Comparison of ENCODE assay signal across 11 cellular contexts in the genomic region with DNA sequence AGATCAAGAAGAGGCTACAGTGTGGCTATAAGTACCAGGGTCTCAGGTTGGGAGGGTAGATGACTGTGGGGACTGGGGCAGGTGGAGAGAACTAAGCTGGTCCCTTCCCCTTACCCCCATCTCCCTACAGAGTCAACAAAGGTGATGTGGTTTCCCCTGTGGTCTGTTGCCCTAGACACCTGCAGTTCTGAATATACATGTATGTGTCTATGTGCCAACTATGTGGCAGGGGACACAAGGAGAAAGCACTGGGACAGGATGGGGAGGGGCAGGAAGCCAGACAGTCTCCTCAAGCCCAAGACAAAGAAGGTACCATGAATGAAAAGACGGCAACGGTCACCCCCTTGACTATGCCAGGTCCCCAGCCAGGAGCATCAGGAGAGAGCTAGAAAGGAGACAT. TPM values are rescaled to one million over a fixed set of nuclear protein-coding genes. Genes with fewer than 3 reads are reported as not detected.
DNase-seq lines count a peak whose midpoint lies in the region; ATAC-seq and TF ChIP-seq lines count a peak whose summit lies in the region.
"Had no signal": no experiment of that assay in that cellular context is flagged by ENCODE, and none has a peak within 500 bp of the region (broad histone marks: within the 10 kb centered on the region; RNA-seq: fewer than 3 reads in every experiment).

No MANE protein-coding gene starts in this region.

- no peak for TF ChIP-seq CTCF in OCI-LY3 (IDR thresholded peaks at IDR 0.05; ENCODE audit: low read depth, low read length)
- no peak for TF ChIP-seq CTCF in neural progenitor cell (IDR thresholded peaks at IDR 0.05)
- TF ChIP-seq CTCF in GM20000 (IDR thresholded peaks at IDR 0.05; ENCODE audit: extremely low read depth, missing control alignments): no peak

- H3K9ac ChIP-seq in BLaER1 treated with 17β-estradiol and CSF1 and Interleukin-3, amounts not matched to agents 10 nM and 100 nM: no peak overlapping the region
- no peak overlapping the region for H3K9ac ChIP-seq in OCI-LY3 (ENCODE audit: low read length)
- H3K9ac ChIP-seq in neural progenitor cell: no peak overlapping the region

- H3F3A ChIP-seq in neural progenitor cell (ENCODE audit: low read depth): peaks cover 18% of the 10 kb centered on the region

- peak overlapping the region; percentile 48 to 99 (median 93) for H3K4me2 ChIP-seq in BLaER1 treated with 17β-estradiol and CSF1 and Interleukin-3, amounts not matched to agents 10 nM and 100 nM
- H3K4me2 ChIP-seq in OCI-LY3 (ENCODE audit: low read length): peak overlapping the region; percentile 42
- no peak overlapping the region for H3K4me2 ChIP-seq in neural progenitor cell

- DNase-seq in neural progenitor cell (ENCODE audit: low spot score) (no peak), NCI-H82 treated with DMSO at 0.1 percent for 48 hours (lab: John Stamatoyannopoulos, UW; ENCODE audit: unreplicated experiment) (no peak), GM20000 (ENCODE audit: low spot score) (no peak)
- DNase-seq in stimulated activated CD4-positive, alpha-beta T cell treated with anti-CD3 and anti-CD28 coated beads, Interleukin-2, amount 100 ng/mL, for 48 hours: no peak
- DNase-seq: COR-L47, hippocampal formation, NCI-H1048 had no signal

- peaks cover 20% of the 10 kb centered on the region for H3K27me3 Mint-ChIP-seq in neural progenitor cell (ENCODE audit: insufficient read depth, low read depth)

- no peaks in the 10 kb centered on the region for H3K27me3 ChIP-seq in BLaER1 treated with 17β-estradiol and CSF1 and Interleukin-3, amounts not matched to agents 10 nM and 100 nM
- H3K27me3 ChIP-seq in OCI-LY3 (ENCODE audit: low read depth, low read length) (no peaks in the 10 kb centered on the region), neural progenitor cell (peaks cover 22% of the 10 kb centered on the region)

- no peak overlapping the region for H3K4me3 ChIP-seq in BLaER1 treated with 17β-estradiol and CSF1 and Interleukin-3, amounts not matched to agents 10 nM and 100 nM
- H3K4me3 ChIP-seq in OCI-LY3 (ENCODE audit: low read length): no peak overlapping the region
- no peak overlapping the region for H3K4me3 ChIP-seq in neural progenitor cell

- no peaks in the 10 kb centered on the region for H3K9me3 Mint-ChIP-seq in neural progenitor cell

- peak overlapping the region in 5 of 11 experiments; percentile 1 to 30 (median 14); a peak in 2 of 22 replicates for H3K27ac ChIP-seq in BLaER1 treated with 17β-estradiol and CSF1 and Interleukin-3, amounts not matched to agents 10 nM and 100 nM
- H3K27ac ChIP-seq in OCI-LY3 (ENCODE audit: low read length) (no peak overlapping the region), adipose tissue (ENCODE audit: low read depth, low read length) (peak overlapping the region; percentile 57), neural progenitor cell (no peak overlapping the region)

- H3K27ac Mint-ChIP-seq in neural progenitor cell: peak overlapping the region; percentile 72

- no peaks in the 10 kb centered on the region for H3K36me3 Mint-ChIP-seq in neural progenitor cell

- H2AFZ ChIP-seq in OCI-LY3 (ENCODE audit: low read depth, low read length) (no peak overlapping the region), neural progenitor cell (replicated peaks) (no peak overlapping the region)

- no peak for ATAC-seq in GM18502 (IDR thresholded peaks at IDR 0.05; ENCODE audit: poor library complexity, unreplicated experiment)

- no peaks in the 10 kb centered on the region for H3K9me3 ChIP-seq in BLaER1 treated with 17β-estradiol and CSF1 and Interleukin-3, amounts not matched to agents 10 nM and 100 nM (replicated peaks in 1 of 11)
- H3K9me3 ChIP-seq in OCI-LY3 (ENCODE audit: insufficient read depth, low read length) (no peaks in the 10 kb centered on the region), neural progenitor cell (ENCODE audit: low read depth) (no peaks in the 10 kb centered on the region)

- peaks cover 59 to 87% (median 72%) of the 10 kb centered on the region in 10 experiments for H3K4me1 ChIP-seq in BLaER1 treated with 17β-estradiol and CSF1 and Interleukin-3, amounts not matched to agents 10 nM and 100 nM
- H3K4me1 ChIP-seq in OCI-LY3 (ENCODE audit: low read length): peaks cover 65% of the 10 kb centered on the region
- peaks cover 19% of the 10 kb centered on the region for H3K4me1 ChIP-seq in neural progenitor cell

- peaks cover 74% of the 10 kb centered on the region for H3K4me1 Mint-ChIP-seq in neural progenitor cell

- 50 to 73% (median 57%) methylated on average over 2 of the region's 2 CpGs for whole genome bisulfite sequencing in adipose tissue, 3 donors

- H3K79me2 ChIP-seq in OCI-LY3 (ENCODE audit: low read length) (peaks cover 14% of the 10 kb centered on the region; the same call in 1 of the 2 replicates), neural progenitor cell (ENCODE audit: low read depth) (peaks cover 2% of the 10 kb centered on the region)

- H3K36me3 ChIP-seq in BLaER1 treated with 17β-estradiol and CSF1 and Interleukin-3, amounts not matched to agents 10 nM and 100 nM: no peaks in the 10 kb centered on the region
- H3K36me3 ChIP-seq in OCI-LY3 (replicated peaks; ENCODE audit: low read depth, low read length) (no peaks in the 10 kb centered on the region), neural progenitor cell (no peaks in the 10 kb centered on the region)

- peaks cover 0 to under 1% (median 0%) of the 10 kb centered on the region in 11 experiments; a peak in 4 of 22 replicates for H4K20me1 ChIP-seq in BLaER1 treated with 17β-estradiol and CSF1 and Interleukin-3, amounts not matched to agents 10 nM and 100 nM
- H4K20me1 ChIP-seq in OCI-LY3 (ENCODE audit: insufficient read depth, low read length): no peaks in the 10 kb centered on the region
- H4K20me1 ChIP-seq in neural progenitor cell (ENCODE audit: low read depth): no peaks in the 10 kb centered on the region

- no peak overlapping the region for H3K4me3 Mint-ChIP-seq in neural progenitor cell

RNA-seq across cellular contexts. Expression of a gene that starts 4.5 kb away (rescaled TPM):
- 100 to 1,000 TPM in 1 of 3 donors, 10 to 100 TPM in 2; 18.9 to 107 (median 59.0) TPM for polyA plus RNA-seq in adipose tissue
- 7.2 and 14.2 TPM in 2 replicates for total RNA-seq in neural progenitor cell (ENCODE audit: low replicate concordance)

RNA-seq across cellular contexts. Expression of a gene that starts 51.2 kb away (rescaled TPM):
- polyA plus RNA-seq in adipose tissue: 10 to 100 TPM in 2 of 3 donors, 1 to 10 TPM in 1; 9.8 to 21.4 (median 17.0) TPM
- total RNA-seq in neural progenitor cell (ENCODE audit: low replicate concordance): 8.3 and 16.7 TPM in 2 replicates
